ENCODE assay signal across 8 cellular contexts in genomic region chr11:18698341-18699268, GRCh38. TPM values are rescaled to one million over a fixed set of nuclear protein-coding genes. Genes with fewer than 3 reads are reported as not detected.
A peak's percentile ranks its signal among the peaks of the same experiment; 100 is the strongest.
DNase-seq lines count a peak whose midpoint lies in the region; ATAC-seq and TF ChIP-seq lines count a peak whose summit lies in the region.

A gene with protein sequence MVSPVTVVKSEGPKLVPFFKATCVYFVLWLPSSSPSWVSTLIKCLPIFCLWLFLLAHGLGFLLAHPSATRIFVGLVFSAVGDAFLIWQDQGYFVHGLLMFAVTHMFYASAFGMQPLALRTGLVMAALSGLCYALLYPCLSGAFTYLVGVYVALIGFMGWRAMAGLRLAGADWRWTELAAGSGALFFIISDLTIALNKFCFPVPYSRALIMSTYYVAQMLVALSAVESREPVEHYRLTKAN (plus strand): TSS chr11:18698779. CDS start chr11:18698887, 108 bp downstream.

- H3K27me3 ChIP-seq in breast epithelium (no peaks in the 10 kb centered on the region), iPS-20b (ENCODE audit: insufficient read depth, low read length) (peaks cover 47% of the 10 kb centered on the region), skeletal muscle satellite cell (ENCODE audit: control insufficient read depth, insufficient read depth, low read length) (peaks cover 31% of the 10 kb centered on the region)

- TF ChIP-seq CTCF in WI38 (IDR thresholded peaks at IDR 0.05; ENCODE audit: low read depth, low read length) (no peak), breast epithelium (IDR thresholded peaks at IDR 0.05) (no peak)

- peak; percentile 39 for DNase-seq in NK-92 (lab: John Stamatoyannopoulos, UW; ENCODE audit: unreplicated experiment)
- DNase-seq in NK-92 treated with Interleukin-12 subunit alpha and Interleukin-12 subunit beta, amount 100 ng/mL, for 24 hours (lab: John Stamatoyannopoulos, UW) = no peak
- peak; percentile 53 for DNase-seq in NCI-H2171 (lab: John Stamatoyannopoulos, UW)
- DNase-seq in breast epithelium (ENCODE audit: low spot score in 2 of 2) = peak; percentile 91 to 94

- H3K27ac ChIP-seq in breast epithelium (peak within 1 kb of the TSS; percentile 87 to 95), iPS-20b (ENCODE audit: low read length) (no peak within 1 kb of the TSS)

- peak within 1 kb of the TSS; percentile 56; the same call in 1 of the 2 replicates for H3K9ac ChIP-seq in iPS-20b (ENCODE audit: low read depth, low read length)
- H3K9ac ChIP-seq in skeletal muscle satellite cell (ENCODE audit: low read depth, low read length) = peak within 1 kb of the TSS; percentile 39

- peaks cover 7 to 18% of the 10 kb centered on the region in 2 donors for H3K4me1 ChIP-seq in breast epithelium
- H3K4me1 ChIP-seq in iPS-20b (ENCODE audit: insufficient read depth, low read length) = no peaks in the 10 kb centered on the region
- peaks cover 10% of the 10 kb centered on the region for H3K4me1 ChIP-seq in skeletal muscle satellite cell (ENCODE audit: control insufficient read depth, insufficient read depth, low read length)

- H3K9me3 ChIP-seq in breast epithelium (no peaks in the 10 kb centered on the region), iPS-20b (ENCODE audit: insufficient read depth, low read depth, low read length) (no peaks in the 10 kb centered on the region), skeletal muscle satellite cell (replicated peaks; ENCODE audit: low read length) (no peaks in the 10 kb centered on the region)

- H3K36me3 ChIP-seq in breast epithelium (no peaks in the 10 kb centered on the region), iPS-20b (ENCODE audit: insufficient read depth, low read depth, low read length) (no peaks in the 10 kb centered on the region), skeletal muscle satellite cell (ENCODE audit: insufficient read depth, low read length) (no peaks in the 10 kb centered on the region)

- peak; percentile 90 for ATAC-seq in HG03064 (IDR thresholded peaks at IDR 0.05; ENCODE audit: low read depth, unreplicated experiment)

- H3K4me2 ChIP-seq in skeletal muscle satellite cell (ENCODE audit: low read length) = peak within 1 kb of the TSS; percentile 92

- H3K4me3 ChIP-seq in WI38 (ENCODE audit: low read depth, low read length) (peak within 1 kb of the TSS; percentile 63), breast epithelium (peak within 1 kb of the TSS; percentile 75 to 96 (median 77)), iPS-20b (ENCODE audit: low read length) (peak within 1 kb of the TSS; percentile 68), skeletal muscle satellite cell (ENCODE audit: low read length) (peak within 1 kb of the TSS; percentile 73)

- intact Hi-C loops in breast epithelium (cut with DNase I; ENCODE audit: low total_unique reads) = no loop called here

- peak; percentile 67 for TF ChIP-seq POLR2A in breast epithelium (IDR thresholded peaks at IDR 0.05)

RNA-seq across cellular contexts. Expression of the gene that starts here (rescaled TPM):
- total RNA-seq in breast epithelium = 10 to 100 TPM in 2 of 3 donors, 1 to 10 TPM in 1; 9.9 to 16.7 (median 12.7) TPM
- 0.25 and 0.44 TPM in 2 replicates for total RNA-seq in skeletal muscle satellite cell (2012; rRNA removed)
